10 cellular contexts compared by ENCODE assay signal in the genomic region with DNA sequence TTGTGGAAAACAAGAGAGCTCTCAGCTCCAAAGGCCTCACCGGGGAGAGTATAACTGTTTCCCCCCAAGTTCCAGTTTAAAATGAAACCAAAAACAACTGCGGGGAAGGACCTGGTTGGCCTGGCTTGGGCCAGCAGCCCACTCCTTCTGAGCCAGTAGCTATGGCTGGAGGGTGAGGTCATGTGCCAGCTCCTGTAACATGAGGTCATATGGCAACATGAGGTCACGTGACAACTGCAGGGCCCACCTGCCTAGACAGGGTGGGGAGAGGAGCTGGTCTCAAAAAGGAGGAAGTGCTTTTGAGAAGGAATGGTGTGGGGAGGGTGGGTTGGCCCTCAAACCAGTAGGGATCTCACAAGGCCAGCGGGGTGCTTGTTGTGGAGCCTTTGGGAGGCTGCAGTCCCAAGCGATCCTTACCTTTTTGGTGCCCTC. TPM values are rescaled to one million over a fixed set of nuclear protein-coding genes. Genes with fewer than 3 reads are reported as not detected.
DNase-seq lines count a peak whose midpoint lies in the region; ATAC-seq lines count a peak whose summit lies in the region.
"Had no signal": no experiment of that assay in that cellular context is flagged by ENCODE, and none has a peak within 500 bp of the region (broad histone marks: within the 10 kb centered on the region; RNA-seq: fewer than 3 reads in every experiment).

No MANE protein-coding gene starts in this region.

- H3K9me3 ChIP-seq in HAP-1: no peaks in the 10 kb centered on the region

- H3K4me1 ChIP-seq in HAP-1: no peaks in the 10 kb centered on the region

- in situ Hi-C loops in HAP-1 (cut with MboI; ENCODE audit: low sequenced_read_pairs): loop anchor here (25.0 kb wide), 1 partner anchor 864 kb away; no protein-coding TSS in a partner anchor

- DNase-seq in Ammon's horn (ENCODE audit: low spot score): peak; percentile 69
- peak; percentile 75 for DNase-seq in NAMALWA (ENCODE audit: low spot score)
- DNase-seq in iPS-NIHi11 (ENCODE audit: low spot score): peak; percentile 49
- no peak for DNase-seq in ureter (ENCODE audit: low spot score)
- DNase-seq in activated CD4-positive, alpha-beta T cell treated with anti-CD3 and anti-CD28 coated beads for 48 hours: no peak
- no peak for DNase-seq in HAP-1 (ENCODE audit: low spot score in 2 of 2)

- H3K4me3 ChIP-seq in HAP-1: no peak overlapping the region

- ATAC-seq in GM19468 (IDR thresholded peaks at IDR 0.05; ENCODE audit: extremely low read depth, unreplicated experiment) (peak; percentile 22), HG03045 (IDR thresholded peaks at IDR 0.05; ENCODE audit: unreplicated experiment) (no peak)

- H3K27me3 ChIP-seq in HAP-1 (ENCODE audit: low read depth): no peaks in the 10 kb centered on the region

- H3K36me3 ChIP-seq in HAP-1 (replicated peaks): no peaks in the 10 kb centered on the region

RNA-seq across cellular contexts. Expression of gene CRB2, which starts 29.3 kb away (rescaled TPM):
- total RNA-seq in ureter: 0.05 TPM
- total RNA-seq: lower leg skin, NCI-H460 had no signal

RNA-seq across cellular contexts. Expression of gene STRBP, which starts 58.3 kb away (rescaled TPM):
- 29.8 TPM for total RNA-seq in ureter

Comparison
In these comparisons a context has a peak if more than half of its experiments do, and no peak if none do; other contexts are left out.
1. DNase-seq: peak in Ammon's horn (single experiment), NAMALWA (single experiment) and iPS-NIHi11 (single experiment); none in ureter (single experiment), activated CD4-positive, alpha-beta T cell treated with anti-CD3 and anti-CD28 coated beads for 48 hours (single experiment) and HAP-1 (0 of 2).